In the genomic region with DNA sequence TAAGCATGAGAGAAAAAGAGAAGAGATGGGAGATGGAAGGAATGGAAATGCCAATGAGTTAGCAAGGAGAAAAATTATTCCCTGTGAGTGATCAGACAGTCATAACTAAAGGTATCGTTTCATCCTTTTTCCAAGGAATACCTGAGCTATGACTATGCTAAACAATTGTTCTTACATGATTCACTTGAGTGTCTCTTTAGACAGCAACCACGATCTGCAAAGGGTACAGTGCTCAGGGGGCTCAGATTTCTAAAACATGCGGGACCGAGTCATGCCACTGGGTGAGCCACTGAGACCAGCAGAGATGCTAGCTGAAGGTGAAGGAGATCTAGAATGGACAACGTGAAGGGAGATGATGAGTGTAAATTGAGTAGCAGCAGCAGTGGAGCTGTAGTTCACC, we compare ENCODE assay signal across 15 cellular contexts.
"Had no signal": no experiment of that assay in that cellular context is flagged by ENCODE, and none has a peak within 500 bp of the region (broad histone marks: within the 10 kb centered on the region; RNA-seq: fewer than 3 reads in every experiment).

No MANE protein-coding gene starts in this region.

- DNase-seq: activated CD4-positive, alpha-beta T cell treated with anti-CD3 and anti-CD28 coated beads for 48 hours; activated CD8-positive, alpha-beta memory T cell treated with anti-CD3 and anti-CD28 coated beads, Interleukin-2, amount 50 U/mL, for 48 hours; activated CD8-positive, alpha-beta T cell treated with anti-CD3 and anti-CD28 coated beads, Interleukin-2, amount 10 ng/mL, durations not matched to agents 7 days and 5 days; activated naive CD4-positive, alpha-beta T cell treated with Interleukin-2 at 50 U/mL for 16 hours; effector memory CD4-positive, alpha-beta T cell; erythroblast; hypothalamus; left lung; natural killer cell; nucleus accumbens; stimulated activated CD4-positive, alpha-beta T cell treated with anti-CD3 and anti-CD28 coated beads, Interleukin-2, amount 100 ng/mL, for 48 hours; stimulated activated naive CD8-positive, alpha-beta T cell treated with anti-CD3 and anti-CD28 coated beads, Interleukin-15, Interleukin-2, amounts not matched to agents 100 U/mL and 50 U/mL, for 24 hours had no signal

- H3K27ac Mint-ChIP-seq: activated CD8-positive, alpha-beta T cell treated with anti-CD3 and anti-CD28 coated beads, Interleukin-2, amount 10 ng/mL, durations not matched to agents 7 days and 5 days; memory B cell; natural killer cell; T-helper 2 cell treated with Interferon-gamma antibody and Interleukin-4, amounts not matched to agents 5 μg/mL and 100 μg/mL, for 36 hours had no signal

- H3K36me3 ChIP-seq: left lung had no signal

- H3K9me3 Mint-ChIP-seq: central memory CD8-positive, alpha-beta T cell; T-helper 2 cell treated with Interferon-gamma antibody and Interleukin-4, amounts not matched to agents 5 μg/mL and 100 μg/mL, for 36 hours had no signal

- H3K4me3 Mint-ChIP-seq: activated CD8-positive, alpha-beta T cell treated with anti-CD3 and anti-CD28 coated beads, Interleukin-2, amount 10 ng/mL, durations not matched to agents 7 days and 5 days; central memory CD8-positive, alpha-beta T cell; memory B cell; natural killer cell; T-helper 2 cell treated with Interferon-gamma antibody and Interleukin-4, amounts not matched to agents 5 μg/mL and 100 μg/mL, for 36 hours had no signal

- ATAC-seq: activated CD8-positive, alpha-beta T cell treated with anti-CD3 and anti-CD28 coated beads, Interleukin-2, amount 10 ng/mL, durations not matched to agents 7 days and 5 days; left lung; natural killer cell; stimulated activated naive CD8-positive, alpha-beta T cell treated with anti-CD3 and anti-CD28 coated beads, Interleukin-15, Interleukin-2, amounts not matched to agents 100 U/mL and 50 U/mL, for 24 hours had no signal

- H3K4me1 Mint-ChIP-seq: central memory CD8-positive, alpha-beta T cell; memory B cell; natural killer cell had no signal

- H3K4me1 ChIP-seq: left lung had no signal

- H3K9me3 ChIP-seq: left lung had no signal

- H3K27me3 ChIP-seq: left lung had no signal

- H3K36me3 Mint-ChIP-seq: memory B cell, natural killer cell had no signal

- H3K4me3 ChIP-seq: left lung had no signal

- H3K27ac ChIP-seq: left lung had no signal
